3 cellular contexts compared by ENCODE assay signal in the genomic region with DNA sequence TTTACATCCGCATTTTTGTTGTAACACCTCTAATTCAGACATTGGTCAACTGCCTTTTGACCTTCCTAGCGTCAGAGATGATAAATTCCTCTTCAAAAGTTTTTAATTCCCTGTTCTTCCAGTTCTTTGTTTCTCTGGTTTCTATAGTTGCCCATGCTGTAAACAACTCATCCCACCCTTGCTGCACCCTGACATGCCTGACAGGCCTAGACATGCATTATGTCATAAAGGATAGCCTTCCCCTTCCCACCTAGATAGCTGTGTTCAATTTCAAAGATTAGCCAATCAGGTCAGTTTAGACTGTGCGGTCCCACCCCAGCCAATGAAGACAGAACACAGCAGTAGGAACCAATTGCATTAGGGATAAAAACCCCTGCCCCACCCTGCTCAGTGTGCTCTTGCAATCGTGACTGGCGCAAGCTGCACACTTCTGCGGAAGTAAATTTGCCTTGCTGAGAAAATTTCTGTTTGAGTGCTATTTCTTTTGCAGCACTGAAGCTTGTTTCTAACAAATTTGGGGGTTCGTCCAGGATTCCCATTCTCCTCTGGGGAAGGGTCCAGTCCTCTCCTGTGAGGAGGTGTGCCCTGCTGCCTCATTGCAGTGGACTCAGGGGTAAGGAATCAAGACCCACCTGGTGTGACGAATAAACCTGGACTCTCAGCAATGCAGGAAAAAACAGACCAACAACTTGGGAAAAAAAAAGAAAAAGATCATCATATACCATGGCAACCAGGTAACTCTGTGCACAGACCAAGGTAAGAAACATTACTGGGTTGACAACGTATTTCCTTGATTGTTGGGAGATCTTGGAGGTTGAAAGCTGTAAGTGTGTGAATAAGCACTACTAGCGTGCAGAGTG.
TF ChIP-seq lines count a peak whose summit lies in the region.

No MANE protein-coding gene starts in this region.

TF ChIP-seq in HCT116, 20 proteins besides CTCF, POLR2A, EP300 and RAD21:
- TF ChIP-seq TCF7L2 (IDR thresholded peaks at IDR 0.05; ENCODE audit: borderline replicate concordance, extremely low read depth, insufficient read depth, insufficient read length) (no peak), CBX3 (IDR thresholded peaks at IDR 0.05; ENCODE audit: low read depth) (peak; percentile 48; the same call in 1 of the 2 replicates)

TF ChIP-seq in GM12878, 131 proteins besides CTCF, POLR2A, EP300 and RAD21:
- peak; percentile 90; the same call in 1 of the 2 replicates for TF ChIP-seq CBX5 (IDR thresholded peaks at IDR 0.05; ENCODE audit: low read depth)
- TF ChIP-seq HCFC1 (IDR thresholded peaks at IDR 0.05; ENCODE audit: low read length): no peak

TF ChIP-seq in liver, 16 proteins besides CTCF, POLR2A, EP300 and RAD21:
- TF ChIP-seq TAF1 (conservative IDR thresholded peaks at IDR 0.05): no peak
- no peak for TF ChIP-seq HNF4A (conservative IDR thresholded peaks at IDR 0.05)
- no peak for TF ChIP-seq GABPA (IDR thresholded peaks at IDR 0.05 in 1 of 2, conservative IDR thresholded peaks at IDR 0.05 in 1 of 2)
- TF ChIP-seq MAX (IDR thresholded peaks at IDR 0.05): no peak
- no peak for TF ChIP-seq JUND (IDR thresholded peaks at IDR 0.05)
- TF ChIP-seq RXRA (IDR thresholded peaks at IDR 0.05): no peak
